6 cellular contexts compared by ENCODE assay signal in genomic region chr22:29650370-29650769, GRCh38.
"Had no signal": no experiment of that assay in that cellular context is flagged by ENCODE, and none has a peak within 500 bp of the region (broad histone marks: within the 10 kb centered on the region; RNA-seq: fewer than 3 reads in every experiment).

No MANE protein-coding gene starts in this region.

- DNase-seq: GM23248, IMR-90, KG1 had no signal

- H3K9ac ChIP-seq: GM23248 had no signal

- H3K27ac ChIP-seq: GM23248 had no signal

- H3K9me3 ChIP-seq: HAP-1 had no signal

- H3K4me3 ChIP-seq: GM23248, HAP-1, K562 had no signal

- H2AFZ ChIP-seq: GM23248 had no signal

- ATAC-seq: HCT116, K562 had no signal
